In the genomic region with DNA sequence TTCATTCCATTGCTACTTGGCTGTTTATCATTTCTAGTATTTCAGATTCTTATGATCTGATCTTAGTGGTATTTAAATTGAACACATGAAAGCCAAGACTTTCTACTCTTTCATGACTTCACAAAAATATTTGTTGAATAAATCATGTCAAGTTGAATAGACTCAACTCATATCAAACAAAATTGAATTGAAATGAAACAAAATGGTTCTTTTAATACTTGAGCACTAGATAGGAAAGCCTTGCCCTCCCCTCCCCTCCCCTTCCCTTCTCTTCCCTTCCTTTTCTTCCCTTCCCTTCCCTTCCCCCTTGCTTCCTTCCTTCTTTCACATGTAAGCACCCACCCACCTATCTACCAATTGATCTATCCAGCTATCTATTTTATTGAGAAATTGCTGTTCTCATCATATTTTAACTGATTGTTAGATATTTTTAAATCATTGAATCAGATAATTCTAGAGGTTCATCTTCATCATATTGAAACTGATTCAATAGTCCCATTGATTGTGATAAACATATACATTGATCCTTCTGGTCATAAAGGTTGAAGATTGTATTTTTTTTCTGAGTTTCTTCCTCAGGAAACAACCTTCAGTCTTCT, we compare ENCODE assay signal across 35 cellular contexts.
"Had no signal": no experiment of that assay in that cellular context is flagged by ENCODE, and none has a peak within 500 bp of the region (broad histone marks: within the 10 kb centered on the region; RNA-seq: fewer than 3 reads in every experiment).

No MANE protein-coding gene starts in this region.

- H3K4me3 ChIP-seq: MG63 had no signal

- DNase-seq: Kasumi-1, MG63, MM.1S, MV-4-11, NCI-H1048, NCI-H1092, NCI-H1092 treated with DMSO at 0.1 percent for 48 hours, NCI-H1105, NCI-H1105 treated with DMSO at 0.1 percent for 48 hours, NCI-H1417, NCI-H1417 treated with DMSO at 0.1 percent for 48 hours, NCI-H1436, NCI-H1436 treated with DMSO at 0.1 percent for 48 hours, NCI-H146, NCI-H1694, NCI-H1694 treated with DMSO at 0.1 percent for 48 hours, NCI-H187, NCI-H187 treated with DMSO at 0.1 percent for 48 hours, NCI-H1930, NCI-H2029, NCI-H2029 treated with DMSO at 0.1 percent for 48 hours, NCI-H2081, NCI-H2081 treated with DMSO at 0.1 percent for 48 hours, NCI-H2107, NCI-H2171, NCI-H2171 treated with DMSO at 0.1 percent for 48 hours, NCI-H2227 treated with DMSO at 0.1 percent for 48 hours, NCI-H226, NCI-H345, NCI-H446, NCI-H446 treated with DMSO at 0.1 percent for 48 hours, NCI-H510A, NCI-H510A treated with DMSO at 0.1 percent for 48 hours, NCI-H524, NCI-H524 treated with DMSO at 0.1 percent for 48 hours had no signal

- H3K36me3 ChIP-seq: MG63 had no signal

- H3K27me3 ChIP-seq: MG63 had no signal
